Comparison of ENCODE assay signal across 12 cellular contexts in the genomic region with DNA sequence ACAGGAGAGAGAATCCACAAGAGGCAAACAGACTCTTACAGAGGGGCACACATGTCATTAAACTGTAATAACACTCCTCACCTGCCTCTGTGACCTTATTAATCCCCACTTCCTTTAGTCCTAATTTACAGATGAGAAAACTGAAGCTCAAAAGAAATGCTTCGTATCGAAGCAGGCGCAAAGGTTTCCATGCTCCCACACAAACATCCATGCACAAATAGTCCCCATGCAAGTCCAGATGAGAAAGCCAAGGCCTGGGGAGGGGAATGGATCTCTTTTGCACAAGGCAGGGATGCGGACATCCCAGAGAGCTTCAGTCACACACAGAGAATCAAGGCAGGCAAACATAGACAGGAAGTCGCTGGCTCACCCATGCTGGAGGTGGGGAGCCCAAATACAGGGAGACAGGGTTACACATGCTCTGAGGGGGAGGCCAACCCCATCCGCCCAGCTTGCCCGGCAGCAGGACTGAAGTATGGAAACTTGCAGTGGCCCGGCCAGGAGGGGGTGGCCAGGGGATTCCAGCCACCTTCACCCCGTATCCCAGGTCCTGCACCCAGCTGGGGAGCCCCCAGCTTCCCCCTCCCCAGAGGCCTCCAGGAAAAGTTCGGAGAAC. TPM values are rescaled to one million over a fixed set of nuclear protein-coding genes. Genes with fewer than 3 reads are reported as not detected.
DNase-seq lines count a peak whose midpoint lies in the region; ATAC-seq, FAIRE-seq and TF ChIP-seq lines count a peak whose summit lies in the region.
"Had no signal": no experiment of that assay in that cellular context is flagged by ENCODE, and none has a peak within 500 bp of the region (broad histone marks: within the 10 kb centered on the region; RNA-seq: fewer than 3 reads in every experiment).

No MANE protein-coding gene starts in this region.

- FAIRE-seq in GM12891 (lab: Jason Lieb, UNC): no peak
- FAIRE-seq: A204.1 had no signal

- intact Hi-C loops in PC-9 (cut with micrococcal nuclease; ENCODE audit: unreplicated experiment): no loop called here
- intact Hi-C loops in sigmoid colon (cut with DNase I): loop anchor here (2.0 kb wide), 1 partner anchor 20 kb away; no protein-coding TSS in a partner anchor

- ATAC-seq in esophagus mucosa: peak; percentile 35
- ATAC-seq in GM21360 (IDR thresholded peaks at IDR 0.05; ENCODE audit: unreplicated experiment): no peak

- TF ChIP-seq CTCF in PC-9 (conservative IDR thresholded peaks at IDR 0.05): no peak
- TF ChIP-seq CTCF in sigmoid colon (IDR thresholded peaks at IDR 0.05): no peak

- peak overlapping the region; percentile 82 for H3K4me3 ChIP-seq in PC-9
- peak overlapping the region in 3 of 4 donors; percentile 1 to 36 (median 28) for H3K4me3 ChIP-seq in sigmoid colon

- H3K9me2 ChIP-seq in PC-9 (ENCODE audit: insufficient read depth): no peaks in the 10 kb centered on the region

- POLR2A ChIA-PET in PC-9 (lab: Charles Lee; ENCODE audit: unreplicated experiment): no interaction called here

- H3K9me3 ChIP-seq in PC-9 (ENCODE audit: insufficient read depth, low read depth) (no peaks in the 10 kb centered on the region), sigmoid colon (no peaks in the 10 kb centered on the region)

- TF ChIP-seq POLR2A in sigmoid colon (IDR thresholded peaks at IDR 0.05) (no peak), GM12891 (IDR thresholded peaks at IDR 0.05; ENCODE audit: low read depth, low read length) (no peak)

- peaks cover 37% of the 10 kb centered on the region for H3F3A ChIP-seq in PC-9 (ENCODE audit: insufficient read depth, low read depth)

- TF ChIP-seq EP300 in sigmoid colon (IDR thresholded peaks at IDR 0.05): no peak

- H3K27ac ChIP-seq in PC-9: no peak overlapping the region
- H3K27ac ChIP-seq in sigmoid colon: no peak overlapping the region
- H3K27ac ChIP-seq: HL-60 had no signal

- no peaks in the 10 kb centered on the region for H3K36me3 ChIP-seq in PC-9 (ENCODE audit: low read depth)
- H3K36me3 ChIP-seq in sigmoid colon: no peaks in the 10 kb centered on the region

- no TSS peak for BruUV-seq in PC-9 (replicated peaks; lab: Mats Ljungman, UMichigan)

- CTCF ChIA-PET in PC-9 (lab: Charles Lee): interaction anchor here (0.6 kb wide), 1 partner anchor 13 kb away, joined by 6 read pairs; no protein-coding TSS in a partner anchor

- no peaks in the 10 kb centered on the region for H3K79me2 ChIP-seq in PC-9 (ENCODE audit: low read depth)

- H3K4me2 ChIP-seq in PC-9: peak overlapping the region; percentile 97

- H3K4me1 ChIP-seq in PC-9 (replicated peaks; ENCODE audit: insufficient read depth) (peaks cover 28% of the 10 kb centered on the region), sigmoid colon (peaks cover 0 to 35% (median 21%) of the 10 kb centered on the region in 4 donors)

- DNase-seq in DMS53 (lab: John Stamatoyannopoulos, UW) (peak; percentile 36), DMS53 treated with DMSO at 0.1 percent for 48 hours (lab: John Stamatoyannopoulos, UW; ENCODE audit: unreplicated experiment) (no peak), PC-9 (peak; percentile 30 to 43), sigmoid colon (no peak), NCI-H128 (lab: John Stamatoyannopoulos, UW; ENCODE audit: unreplicated experiment) (no peak), GM12891 (ENCODE audit: insufficient read length, low spot score) (no peak)
- DNase-seq: activated effector memory CD4-positive, alpha-beta T cell treated with Interleukin-2 at 50 U/mL for 16 hours had no signal

- H4K20me1 ChIP-seq in PC-9 (ENCODE audit: insufficient read depth): 0 out of 2 replicates have a peak, but pooled peaks cover 4% of the 10 kb centered on the region

- H2AFZ ChIP-seq in PC-9: peak overlapping the region; percentile 97

- H3K27me3 ChIP-seq in PC-9 (ENCODE audit: insufficient read depth, low read depth) (peaks cover 4% of the 10 kb centered on the region; the same call in 1 of the 2 replicates), sigmoid colon (peaks cover 51 to 88% (median 85%) of the 10 kb centered on the region in 3 donors)

- WGBS in sigmoid colon, 2 donors: 47 to 50% methylated on average over 10 of the region's 10 CpGs

TF ChIP-seq in GM12891, 5 proteins besides CTCF, POLR2A, EP300 and RAD21:
- TF ChIP-seq TAF1 (IDR thresholded peaks at IDR 0.05; ENCODE audit: low read depth, low read length): no peak
- TF ChIP-seq POU2F2 (IDR thresholded peaks at IDR 0.05; ENCODE audit: low read depth, low read length): no peak
- TF ChIP-seq PAX5 (IDR thresholded peaks at IDR 0.05; ENCODE audit: insufficient read depth, low read length, severe bottlenecking): no peak
- no peak for TF ChIP-seq SPI1 (IDR thresholded peaks at IDR 0.05; ENCODE audit: low read depth, low read length)
- no peak for TF ChIP-seq POLR2AphosphoS5 (IDR thresholded peaks at IDR 0.05; ENCODE audit: low read depth, low read length)

RNA-seq across cellular contexts. Expression of a gene that starts 0.5 kb away (rescaled TPM):
- total RNA-seq in PC-9 (2021) (7.9 and 9.5 TPM in 2 replicates), esophagus mucosa (7.9 TPM), sigmoid colon (not detected)
- polyA plus RNA-seq in sigmoid colon: under 1 TPM in 1 of 3 donors, not detected in 2; 0.07 TPM
- 0.06 TPM for polyA plus RNA-seq in GM12891 (2012; ENCODE audit: low read depth, missing spikeins)
- total RNA-seq: pulmonary artery endothelial cell had no signal

RNA-seq across cellular contexts. Expression of a gene that starts 13.6 kb away (rescaled TPM):
- total RNA-seq in PC-9 (2021) (154 and 170 TPM in 2 replicates), esophagus mucosa (60.6 TPM), sigmoid colon (10 to 100 TPM; 45.4 to 67.8 (median 53.1) TPM)
- polyA plus RNA-seq in sigmoid colon: 10 to 100 TPM; 43.2 to 62.4 (median 50.5) TPM
- 34.5 TPM for polyA plus RNA-seq in GM12891 (2012; ENCODE audit: low read depth, missing spikeins)

RNA-seq across cellular contexts. Expression of a gene that starts 26.9 kb away (rescaled TPM):
- total RNA-seq in PC-9 (2021): 33.1 and 40.2 TPM in 2 replicates
- 42.2 TPM for total RNA-seq in esophagus mucosa
- total RNA-seq in sigmoid colon: 10 to 100 TPM; 11.4 to 25.5 (median 16.7) TPM
- 10 to 100 TPM; 70.3 to 82.5 (median 77.5) TPM for polyA plus RNA-seq in sigmoid colon
- 18.2 TPM for polyA plus RNA-seq in GM12891 (2012; ENCODE audit: low read depth, missing spikeins)

RNA-seq across cellular contexts. Expression of a gene that starts 49.0 kb away (rescaled TPM):
- total RNA-seq in PC-9 (2021): 24.5 and 27.0 TPM in 2 replicates
- total RNA-seq in esophagus mucosa: 22.5 TPM
- total RNA-seq in sigmoid colon: 10 to 100 TPM; 13.6 to 21.1 (median 16.1) TPM
- polyA plus RNA-seq in sigmoid colon: 10 to 100 TPM in 2 of 3 donors, 1 to 10 TPM in 1; 7.2 to 28.9 (median 11.4) TPM
- 15.2 TPM for polyA plus RNA-seq in GM12891 (2012; ENCODE audit: low read depth, missing spikeins)

RNA-seq across cellular contexts. Expression of a gene that starts 52.0 kb away (rescaled TPM):
- total RNA-seq in PC-9 (2021) (8.3 and 10.1 TPM in 2 replicates), esophagus mucosa (8.4 TPM), sigmoid colon (10 to 100 TPM in 3 of 4 donors, 1 to 10 TPM in 1; 7.5 to 14.9 (median 11.3) TPM)
- polyA plus RNA-seq in sigmoid colon: 10 to 100 TPM; 17.4 to 28.2 (median 17.8) TPM
- 7.3 TPM for polyA plus RNA-seq in GM12891 (2012; ENCODE audit: low read depth, missing spikeins)

Comparison
In these comparisons a context has a peak if more than half of its experiments do, and no peak if none do; other contexts are left out.
1. DNase-seq: peak in DMS53 (single experiment) and PC-9 (2 of 2); none in DMS53 treated with DMSO at 0.1 percent for 48 hours (single experiment), sigmoid colon (single experiment), NCI-H128 (single experiment) and GM12891 (single experiment).